9 cellular contexts compared by ENCODE assay signal in the genomic region with DNA sequence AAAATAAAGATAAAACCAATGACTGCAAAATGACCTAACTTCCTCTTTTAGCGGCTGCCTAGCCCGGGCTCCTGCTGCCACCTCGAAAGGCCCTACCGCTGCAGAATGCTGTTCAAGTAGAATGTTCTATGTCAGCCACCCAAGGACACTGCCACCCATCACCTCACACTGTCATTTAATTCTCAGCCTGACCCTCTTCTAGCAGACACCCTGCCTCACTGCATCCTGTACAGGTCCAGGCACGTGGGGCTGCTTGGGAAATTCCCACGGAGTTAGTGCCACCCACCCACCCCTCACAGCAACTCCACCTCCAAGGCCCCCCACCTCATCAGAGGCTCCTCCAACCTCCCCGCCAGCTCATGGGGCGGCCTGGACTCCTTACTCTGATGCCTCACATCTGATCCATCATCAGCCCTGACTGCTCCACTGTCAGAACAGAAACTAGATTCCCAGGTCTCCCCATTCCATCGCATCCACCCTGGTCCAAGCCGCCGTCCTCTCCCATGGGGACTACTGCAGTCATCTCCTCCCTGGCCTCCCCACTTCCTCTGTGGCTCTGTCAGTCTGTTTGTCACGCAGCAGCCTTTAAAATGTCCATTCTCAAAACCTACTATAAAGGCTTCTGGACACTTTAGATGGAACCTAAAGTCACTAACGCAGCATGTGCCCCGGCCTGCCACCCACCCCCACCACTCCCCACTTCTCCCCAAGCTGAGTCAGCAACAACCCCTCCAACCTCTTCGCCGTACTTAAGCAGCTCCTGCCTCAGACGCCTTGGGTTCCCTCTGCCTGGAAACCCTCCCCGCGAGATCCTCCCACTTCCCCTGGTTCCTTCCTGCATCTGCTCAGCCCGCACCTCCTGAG. TPM values are rescaled to one million over a fixed set of nuclear protein-coding genes. Genes with fewer than 3 reads are reported as not detected.
DNase-seq lines count a peak whose midpoint lies in the region; ATAC-seq and TF ChIP-seq lines count a peak whose summit lies in the region.
"Had no signal": no experiment of that assay in that cellular context is flagged by ENCODE, and none has a peak within 500 bp of the region (broad histone marks: within the 10 kb centered on the region; RNA-seq: fewer than 3 reads in every experiment).

No MANE protein-coding gene starts in this region.

- no peak for TF ChIP-seq CTCF in foreskin keratinocyte (conservative IDR thresholded peaks at IDR 0.05)
- TF ChIP-seq CTCF in omental fat pad (IDR thresholded peaks at IDR 0.05) = no peak

- H3K4me1 ChIP-seq in foreskin keratinocyte = no peaks in the 10 kb centered on the region

- no peaks in the 10 kb centered on the region for H3K27me3 ChIP-seq in foreskin keratinocyte

- DNase-seq in DMS79 (lab: John Stamatoyannopoulos, UW) (peak; percentile 32), DMS79 treated with DMSO at 0.1 percent for 48 hours (lab: John Stamatoyannopoulos, UW) (no peak), foreskin keratinocyte (no peak), omental fat pad (ENCODE audit: low spot score) (no peak), NCI-H2227 treated with DMSO at 0.1 percent for 48 hours (lab: John Stamatoyannopoulos, UW) (no peak)
- peak; percentile 29 to 55 (median 41) for DNase-seq in stimulated activated CD4-positive, alpha-beta T cell treated with anti-CD3 and anti-CD28 coated beads, TNF-alpha, amount 100 ng/mL, for 4 hours (ENCODE audit: low read depth in 3 of 3)

- peak; percentile 14 to 21 for ATAC-seq in activated CD4-positive, CD25-positive, alpha-beta regulatory T cell treated with anti-CD3 and anti-CD28 coated beads, Interleukin-2, amount 50 U/mL, for 24 hours
- ATAC-seq in foreskin keratinocyte (peak; percentile 55), HG02798 (IDR thresholded peaks at IDR 0.05; ENCODE audit: poor library complexity, unreplicated experiment) (no peak), omental fat pad (ENCODE audit: low FRiP score) (no peak)

- no peak overlapping the region for H3K27ac ChIP-seq in foreskin keratinocyte
- H3K27ac ChIP-seq: 22Rv1 had no signal

RNA-seq across cellular contexts. Expression of gene NFATC2, which starts 17.0 kb away (rescaled TPM):
- under 0.01 TPM in 1 of 2 replicates, not detected in the other for total RNA-seq in foreskin keratinocyte
- polyA plus RNA-seq in foreskin keratinocyte = under 0.01 TPM in 1 of 2 replicates, not detected in the other
- 10 to 100 TPM in 2 of 4 donors, 1 to 10 TPM in 2; 4.1 to 51.5 (median 8.7) TPM for total RNA-seq in omental fat pad

Comparison
In these comparisons a context has a peak if more than half of its experiments do, and no peak if none do; other contexts are left out.
1. DNase-seq: peak in DMS79 (single experiment) and stimulated activated CD4-positive, alpha-beta T cell treated with anti-CD3 and anti-CD28 coated beads, TNF-alpha, amount 100 ng/mL, for 4 hours (3 of 3); none in DMS79 treated with DMSO at 0.1 percent for 48 hours (single experiment), foreskin keratinocyte (0 of 2), omental fat pad (single experiment) and NCI-H2227 treated with DMSO at 0.1 percent for 48 hours (single experiment).
2. ATAC-seq: peak in activated CD4-positive, CD25-positive, alpha-beta regulatory T cell treated with anti-CD3 and anti-CD28 coated beads, Interleukin-2, amount 50 U/mL, for 24 hours (2 of 2) and foreskin keratinocyte (single experiment); none in HG02798 (single experiment) and omental fat pad (single experiment).